In the genomic region with DNA sequence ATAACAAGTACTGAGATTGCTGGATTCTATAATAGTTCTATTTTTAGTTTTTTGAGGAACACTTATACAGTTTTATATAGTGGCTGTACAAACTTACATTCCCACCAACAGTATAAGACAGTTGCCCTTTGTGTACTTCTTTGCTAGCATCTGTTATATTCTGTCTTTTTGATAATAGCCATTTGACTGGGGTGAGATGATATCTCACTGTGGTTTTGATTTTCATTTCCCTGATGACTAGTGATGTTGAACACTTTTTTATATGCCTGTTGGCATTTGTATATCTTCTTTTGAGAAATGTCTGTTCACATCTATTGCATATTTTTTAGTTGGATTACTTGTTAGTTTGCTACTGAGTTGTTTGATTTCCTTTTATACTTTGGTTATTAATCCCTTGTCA, we compare ENCODE assay signal across 10 cellular contexts.
"Had no signal": no experiment of that assay in that cellular context is flagged by ENCODE, and none has a peak within 500 bp of the region (broad histone marks: within the 10 kb centered on the region; RNA-seq: fewer than 3 reads in every experiment).

No MANE protein-coding gene starts in this region.

- H3K36me3 ChIP-seq: HAP-1 had no signal

- H3K27ac ChIP-seq: HL-60 had no signal

- H3K36me3 Mint-ChIP-seq: IgD-negative memory B cell had no signal

- H3K4me3 Mint-ChIP-seq: GM23338, HFFc6, IgD-negative memory B cell had no signal

- H3K4me3 ChIP-seq: GM23338, HAP-1 had no signal

- DNase-seq: H7, HFFc6, KBM-7 had no signal

- H3K9me3 ChIP-seq: HAP-1 had no signal

- FAIRE-seq: H1, HepG2 had no signal

- ATAC-seq: GM23338, HCT116, HepG2 had no signal

- H3K27ac Mint-ChIP-seq: GM23338, HFFc6, IgD-negative memory B cell had no signal

- H3K27me3 Mint-ChIP-seq: IgD-negative memory B cell had no signal

- H3K4me1 Mint-ChIP-seq: GM23338, IgD-negative memory B cell had no signal

- H3K4me1 ChIP-seq: HAP-1 had no signal
